Comparison of ENCODE assay signal across 2 cellular contexts in genomic region chr2:38960609-38961320, GRCh38.
TF ChIP-seq lines count a peak whose summit lies in the region.

No MANE protein-coding gene starts in this region.

TF ChIP-seq in liver, 16 proteins besides CTCF, POLR2A, EP300 and RAD21 (continued from another document):
- TF ChIP-seq REST (IDR thresholded peaks at IDR 0.05) (no peak), TAF1 (conservative IDR thresholded peaks at IDR 0.05) (no peak), ATF3 (IDR thresholded peaks at IDR 0.05) (no peak), MAX (IDR thresholded peaks at IDR 0.05) (no peak), HNF4A (conservative IDR thresholded peaks at IDR 0.05) (no peak), FOXA2 (IDR thresholded peaks at IDR 0.05) (no peak)

TF ChIP-seq in HepG2, 621 proteins besides CTCF, POLR2A, EP300 and RAD21 (continued from another document):
- no peak for TF ChIP-seq SKIL (CRISPR knock-in tag; IDR thresholded peaks at IDR 0.05; ENCODE audit: borderline replicate concordance)
- TF ChIP-seq, protein P1, sequence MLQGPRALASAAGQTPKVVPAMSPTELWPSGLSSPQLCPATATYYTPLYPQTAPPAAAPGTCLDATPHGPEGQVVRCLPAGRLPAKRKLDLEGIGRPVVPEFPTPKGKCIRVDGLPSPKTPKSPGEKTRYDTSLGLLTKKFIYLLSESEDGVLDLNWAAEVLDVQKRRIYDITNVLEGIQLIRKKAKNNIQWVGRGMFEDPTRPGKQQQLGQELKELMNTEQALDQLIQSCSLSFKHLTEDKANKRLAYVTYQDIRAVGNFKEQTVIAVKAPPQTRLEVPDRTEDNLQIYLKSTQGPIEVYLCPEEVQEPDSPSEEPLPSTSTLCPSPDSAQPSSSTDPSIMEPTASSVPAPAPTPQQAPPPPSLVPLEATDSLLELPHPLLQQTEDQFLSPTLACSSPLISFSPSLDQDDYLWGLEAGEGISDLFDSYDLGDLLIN (CRISPR knock-in tag; IDR thresholded peaks at IDR 0.05; ENCODE audit: borderline replicate concordance) = no peak
- TF ChIP-seq ZNF446 (CRISPR knock-in tag; IDR thresholded peaks at IDR 0.05) = no peak
- no peak for TF ChIP-seq NFIB (CRISPR knock-in tag; IDR thresholded peaks at IDR 0.05; ENCODE audit: borderline replicate concordance)
- TF ChIP-seq MAFG (CRISPR knock-in tag; IDR thresholded peaks at IDR 0.05) = no peak
- TF ChIP-seq, protein P2, sequence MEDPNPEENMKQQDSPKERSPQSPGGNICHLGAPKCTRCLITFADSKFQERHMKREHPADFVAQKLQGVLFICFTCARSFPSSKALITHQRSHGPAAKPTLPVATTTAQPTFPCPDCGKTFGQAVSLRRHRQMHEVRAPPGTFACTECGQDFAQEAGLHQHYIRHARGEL (CRISPR knock-in tag; IDR thresholded peaks at IDR 0.05) = no peak
- TF ChIP-seq ZNF20 (CRISPR knock-in tag; IDR thresholded peaks at IDR 0.05) = no peak
- TF ChIP-seq ZNF280D (CRISPR knock-in tag; IDR thresholded peaks at IDR 0.05) = no peak
- TF ChIP-seq ZNF432 (CRISPR knock-in tag; IDR thresholded peaks at IDR 0.05; ENCODE audit: borderline replicate concordance) = no peak
